In genomic region chr16:27677300-27677699, GRCh38 we compare ENCODE assay signal across 23 cellular contexts.
DNase-seq lines count a peak whose midpoint lies in the region; ATAC-seq, FAIRE-seq and TF ChIP-seq lines count a peak whose summit lies in the region.
"Had no signal": no experiment of that assay in that cellular context is flagged by ENCODE, and none has a peak within 500 bp of the region (broad histone marks: within the 10 kb centered on the region; RNA-seq: fewer than 3 reads in every experiment).

No MANE protein-coding gene starts in this region.

- H3K27me3 Mint-ChIP-seq in chondrocyte (ENCODE audit: low read depth) (no peaks in the 10 kb centered on the region), MCF 10A (ENCODE audit: insufficient read depth, unreplicated experiment) (no peaks in the 10 kb centered on the region)
- H3K27me3 Mint-ChIP-seq: activated naive CD8-positive, alpha-beta T cell; brain; CD4-positive, CD25-positive, alpha-beta regulatory T cell; naive thymus-derived CD4-positive, alpha-beta T cell had no signal

- H2BK5ac ChIP-seq in mesenchymal stem cell (ENCODE audit: low read depth, low read length, poor library complexity, severe bottlenecking), result no peak overlapping the region

- H3K4ac ChIP-seq in mesenchymal stem cell (ENCODE audit: low read depth in 1 of 2, low read length in 2 of 2), result no peak overlapping the region

- H2BK12ac ChIP-seq in mesenchymal stem cell (ENCODE audit: low read length in 2 of 2), result no peak overlapping the region

- TF ChIP-seq POLR2A in HepG2 (IDR thresholded peaks at IDR 0.05; ENCODE audit: insufficient read depth in 1 of 2, low read depth in 2 of 2, low read length in 2 of 2) (no peak), right lobe of liver (IDR thresholded peaks at IDR 0.05) (no peak)

- ATAC-seq in HepG2 (no peak), right lobe of liver (no peak), HG03196 (IDR thresholded peaks at IDR 0.05; ENCODE audit: unreplicated experiment) (no peak), GM19023 (IDR thresholded peaks at IDR 0.05; ENCODE audit: unreplicated experiment) (no peak)
- ATAC-seq: activated CD4-positive, CD25-positive, alpha-beta regulatory T cell treated with anti-CD3 and anti-CD28 coated beads, Interleukin-2, amount 50 U/mL, for 24 hours; naive thymus-derived CD4-positive, alpha-beta T cell; stimulated activated effector memory CD8-positive, alpha-beta T cell treated with anti-CD3 and anti-CD28 coated beads, Interleukin-12 subunit alpha, Interleukin-12 subunit beta, amount 100 ng/mL, for 72 hours had no signal

- no peak overlapping the region for H2AFZ ChIP-seq in HepG2 (ENCODE audit: low read length)
- H2AFZ ChIP-seq in mesenchymal stem cell (ENCODE audit: low read depth, low read length), result no peak overlapping the region

- DNase-seq in HepG2 (ENCODE audit: low spot score) (peak; percentile 21), right lobe of liver (no peak), chondrocyte (ENCODE audit: low spot score) (no peak), mesenchymal stem cell (peak; percentile 15), A172 (ENCODE audit: low spot score) (no peak), MCF 10A (ENCODE audit: unreplicated experiment) (no peak)
- DNase-seq: CD4-positive, CD25-positive, alpha-beta regulatory T cell; DMS79 treated with DMSO at 0.1 percent for 48 hours; naive thymus-derived CD4-positive, alpha-beta T cell; NCI-H2081 treated with DMSO at 0.1 percent for 48 hours; NCI-H526 treated with DMSO at 0.1 percent for 48 hours; SJCRH30; T-helper 9 cell had no signal

- intact Hi-C loops in HepG2 (cut with micrococcal nuclease; ENCODE audit: unreplicated experiment) (no loop called here), right lobe of liver (cut with DNase I) (no loop called here), MCF 10A (cut with micrococcal nuclease) (no loop called here)

- TF ChIP-seq EP300 in HepG2 (IDR thresholded peaks at IDR 0.05; ENCODE audit: low read depth in 2 of 2, low read length in 2 of 2) (no peak), HepG2 (CRISPR knock-in tag; IDR thresholded peaks at IDR 0.05; ENCODE audit: borderline replicate concordance) (no peak)

- peak overlapping the region; percentile 52 for H2AK5ac ChIP-seq in mesenchymal stem cell (ENCODE audit: low read length, severe bottlenecking)

- H3K36me3 Mint-ChIP-seq in chondrocyte (ENCODE audit: low read depth), result peaks cover 24% of the 10 kb centered on the region
- H3K36me3 Mint-ChIP-seq in MCF 10A (ENCODE audit: insufficient read depth, unreplicated experiment), result peaks cover 24% of the 10 kb centered on the region

- no peak overlapping the region for H3K14ac ChIP-seq in mesenchymal stem cell (ENCODE audit: low read length in 2 of 2)

- no peak overlapping the region for H3K4me3 Mint-ChIP-seq in chondrocyte (ENCODE audit: unreplicated experiment)
- H3K4me3 Mint-ChIP-seq in MCF 10A (ENCODE audit: unreplicated experiment), result no peak overlapping the region
- H3K4me3 Mint-ChIP-seq: activated naive CD8-positive, alpha-beta T cell; activated T-helper 1 cell treated with anti-CD3 and anti-CD28 coated beads, Interleukin-12 subunit alpha, Interleukin-12 subunit beta, Interleukin-2, Interleukin-4 antibody, amounts not matched to agents 30 ng/mL and 10 ng/mL and 1 ng/mL, durations not matched to agents 14 hours and 24 hours and 36 hours; brain; CD4-positive, CD25-positive, alpha-beta regulatory T cell; naive thymus-derived CD4-positive, alpha-beta T cell; stimulated activated effector memory CD8-positive, alpha-beta T cell treated with anti-CD3 and anti-CD28 coated beads, Interleukin-12 subunit alpha, Interleukin-12 subunit beta, amount 100 ng/mL, for 72 hours had no signal

- H4K8ac ChIP-seq in mesenchymal stem cell (ENCODE audit: low read length), result no peak overlapping the region

- no peak overlapping the region for H3K27ac ChIP-seq in HepG2 (ENCODE audit: extremely low read length, insufficient read depth, low read length)
- no peak overlapping the region for H3K27ac ChIP-seq in right lobe of liver
- H3K27ac ChIP-seq in mesenchymal stem cell (ENCODE audit: low read length, poor library complexity, severe bottlenecking), result peak overlapping the region; percentile 76
- H3K27ac ChIP-seq: SJCRH30 had no signal

- no peaks in the 10 kb centered on the region for H3K9me3 ChIP-seq in HepG2 (ENCODE audit: low read length)
- no peaks in the 10 kb centered on the region for H3K9me3 ChIP-seq in right lobe of liver
- no peaks in the 10 kb centered on the region for H3K9me3 ChIP-seq in mesenchymal stem cell (ENCODE audit: control insufficient read depth, low read length)
- H3K9me3 ChIP-seq: SJCRH30 had no signal

- no peaks in the 10 kb centered on the region for H3K79me2 ChIP-seq in HepG2 (ENCODE audit: insufficient read depth, low read length)

- no peak overlapping the region for H3K4me3 ChIP-seq in HepG2 (replicated peaks in 1 of 3; ENCODE audit: insufficient read depth in 1 of 3, low read depth in 2 of 3, low read length in 3 of 3)
- H3K4me3 ChIP-seq in right lobe of liver, result no peak overlapping the region
- no peak overlapping the region for H3K4me3 ChIP-seq in mesenchymal stem cell (ENCODE audit: insufficient read depth in 1 of 2, low read depth in 1 of 2, low read length in 2 of 2)
- H3K4me3 ChIP-seq: SJCRH30 had no signal

- H3K36me3 ChIP-seq in HepG2 (replicated peaks in 1 of 2; ENCODE audit: control insufficient read depth in 1 of 2, insufficient read depth in 2 of 2, low read length in 2 of 2), result peaks cover 4 to 16% of the 10 kb centered on the region in 2 experiments
- peaks cover 0 to 6% (median 0%) of the 10 kb centered on the region in 4 donors for H3K36me3 ChIP-seq in right lobe of liver
- peaks cover 30 to 40% of the 10 kb centered on the region in 2 experiments for H3K36me3 ChIP-seq in mesenchymal stem cell (ENCODE audit: control insufficient read depth in 1 of 2, insufficient read depth in 2 of 2, low read depth in 1 of 2, low read length in 2 of 2)
- H3K36me3 ChIP-seq: SJCRH30 had no signal

- no peak overlapping the region for H3K23ac ChIP-seq in mesenchymal stem cell (ENCODE audit: low read length in 2 of 2)

- H3K18ac ChIP-seq in mesenchymal stem cell (ENCODE audit: low read depth in 1 of 2, low read length in 2 of 2), result no peak overlapping the region

- H4K91ac ChIP-seq in mesenchymal stem cell (ENCODE audit: low read length), result no peak overlapping the region

- in situ Hi-C loops in HepG2 (cut with HindIII; ENCODE audit: extremely low pct_ligation_motif_present, low pct_unique_long_range_greater_than_20kb), result no loop called here

- H2BK15ac ChIP-seq in mesenchymal stem cell (ENCODE audit: low read depth, poor library complexity, severe bottlenecking), result no peak overlapping the region

- FAIRE-seq in HepG2 (lab: Jason Lieb, UNC), result no peak
- FAIRE-seq: A204.1, GM18507, H54 had no signal

- no peak overlapping the region for H3K4me2 ChIP-seq in HepG2 (ENCODE audit: low read depth, low read length)
- H3K4me2 ChIP-seq in mesenchymal stem cell (ENCODE audit: low read length, poor library complexity, severe bottlenecking), result no peak overlapping the region

- H4K20me1 ChIP-seq in HepG2 (ENCODE audit: insufficient read depth, low read length), result no peaks in the 10 kb centered on the region

- H3K27ac Mint-ChIP-seq in chondrocyte (ENCODE audit: unreplicated experiment), result peak overlapping the region; percentile 85
- no peak overlapping the region for H3K27ac Mint-ChIP-seq in MCF 10A (ENCODE audit: low read depth, unreplicated experiment)
- H3K27ac Mint-ChIP-seq: activated naive CD8-positive, alpha-beta T cell; activated T-helper 1 cell treated with anti-CD3 and anti-CD28 coated beads, Interleukin-12 subunit alpha, Interleukin-12 subunit beta, Interleukin-2, Interleukin-4 antibody, amounts not matched to agents 30 ng/mL and 10 ng/mL and 1 ng/mL, durations not matched to agents 14 hours and 24 hours and 36 hours; CD4-positive, CD25-positive, alpha-beta regulatory T cell; naive thymus-derived CD4-positive, alpha-beta T cell; stimulated activated effector memory CD8-positive, alpha-beta T cell treated with anti-CD3 and anti-CD28 coated beads, Interleukin-12 subunit alpha, Interleukin-12 subunit beta, amount 100 ng/mL, for 72 hours had no signal

- CTCF ChIA-PET in HepG2 (lab: Yijun Ruan, JAX; ENCODE audit: low intra/inter-chr PET ratio, low total read pairs), result no interaction called here
- CTCF ChIA-PET in MCF 10A (lab: Yijun Ruan, JAX), result no interaction called here

- H3K4me1 Mint-ChIP-seq in chondrocyte (ENCODE audit: low read depth), result peaks cover 30% of the 10 kb centered on the region
- H3K4me1 Mint-ChIP-seq in MCF 10A (ENCODE audit: insufficient read depth, unreplicated experiment), result no peaks in the 10 kb centered on the region

- TF ChIP-seq RAD21 in HepG2 (CRISPR knock-in tag; IDR thresholded peaks at IDR 0.05), result no peak

- H3K27me3 ChIP-seq in HepG2 (ENCODE audit: control insufficient read depth in 1 of 2, insufficient read depth in 2 of 2, low read length in 2 of 2), result no peaks in the 10 kb centered on the region
- no peaks in the 10 kb centered on the region for H3K27me3 ChIP-seq in right lobe of liver
- H3K27me3 ChIP-seq in mesenchymal stem cell (ENCODE audit: control insufficient read depth in 1 of 2, insufficient read depth in 1 of 2, low read length in 2 of 2), result no peaks in the 10 kb centered on the region
- H3K27me3 ChIP-seq: SJCRH30 had no signal

- TF ChIP-seq CTCF in HepG2 (CRISPR knock-in tag; IDR thresholded peaks at IDR 0.05) (no peak), right lobe of liver (IDR thresholded peaks at IDR 0.05) (no peak), chondrocyte (IDR thresholded peaks at IDR 0.05) (no peak), MCF 10A (IDR thresholded peaks at IDR 0.05; ENCODE audit: unreplicated experiment) (no peak)

- H3K79me1 ChIP-seq in mesenchymal stem cell (replicated peaks; ENCODE audit: low read length, poor library complexity, severe bottlenecking), result peaks cover 13% of the 10 kb centered on the region

- H2BK120ac ChIP-seq in mesenchymal stem cell (ENCODE audit: low read depth, low read length), result no peak overlapping the region

- H3K4me1 ChIP-seq in HepG2 (ENCODE audit: insufficient read depth, low read length) (peaks cover 16% of the 10 kb centered on the region), right lobe of liver (no peaks in the 10 kb centered on the region), mesenchymal stem cell (ENCODE audit: control insufficient read depth, insufficient read depth, low read depth, low read length) (peaks cover 14% of the 10 kb centered on the region)

- 35% methylated on average over 3 of the region's 3 CpGs for WGBS in HepG2 (ENCODE audit: low lambda C conversion rate)
- WGBS in right lobe of liver (ENCODE audit: insufficient coverage, low coverage, low lambda C conversion rate, missing lambda C conversion rate), result 72% methylated on average over 3 of the region's 3 CpGs
- 53% methylated on average over 2 of the region's 3 CpGs for WGBS in mesenchymal stem cell

- H3K9me3 Mint-ChIP-seq in chondrocyte (ENCODE audit: low read depth), result peaks cover 7% of the 10 kb centered on the region
- no peaks in the 10 kb centered on the region for H3K9me3 Mint-ChIP-seq in MCF 10A (ENCODE audit: unreplicated experiment)
- H3K9me3 Mint-ChIP-seq: activated T-helper 1 cell treated with anti-CD3 and anti-CD28 coated beads, Interleukin-12 subunit alpha, Interleukin-12 subunit beta, Interleukin-2, Interleukin-4 antibody, amounts not matched to agents 30 ng/mL and 10 ng/mL and 1 ng/mL, durations not matched to agents 14 hours and 24 hours and 36 hours; stimulated activated effector memory CD8-positive, alpha-beta T cell treated with anti-CD3 and anti-CD28 coated beads, Interleukin-12 subunit alpha, Interleukin-12 subunit beta, amount 100 ng/mL, for 72 hours had no signal

- BruUV-seq in HepG2 (replicated peaks; lab: Mats Ljungman, UMichigan), result no TSS peak
- BruUV-seq in MCF 10A (replicated peaks; lab: Mats Ljungman, UMichigan), result no TSS peak

- POLR2A ChIA-PET in HepG2 (lab: Yijun Ruan, JAX), result no interaction called here
- POLR2A ChIA-PET in MCF 10A (lab: Yijun Ruan, JAX), result no interaction called here

- H3K9ac ChIP-seq in HepG2 (ENCODE audit: insufficient read depth, low read depth, low read length), result no peak overlapping the region
- no peak overlapping the region for H3K9ac ChIP-seq in mesenchymal stem cell (ENCODE audit: low read length)

Comparison
In these comparisons a context has a peak if more than half of its experiments do, and no peak if none do; other contexts are left out.
1. DNase-seq: peak in HepG2 (single experiment) and mesenchymal stem cell (single experiment); none in right lobe of liver (0 of 3), chondrocyte (single experiment), A172 (single experiment) and MCF 10A (single experiment).